In the genomic region with DNA sequence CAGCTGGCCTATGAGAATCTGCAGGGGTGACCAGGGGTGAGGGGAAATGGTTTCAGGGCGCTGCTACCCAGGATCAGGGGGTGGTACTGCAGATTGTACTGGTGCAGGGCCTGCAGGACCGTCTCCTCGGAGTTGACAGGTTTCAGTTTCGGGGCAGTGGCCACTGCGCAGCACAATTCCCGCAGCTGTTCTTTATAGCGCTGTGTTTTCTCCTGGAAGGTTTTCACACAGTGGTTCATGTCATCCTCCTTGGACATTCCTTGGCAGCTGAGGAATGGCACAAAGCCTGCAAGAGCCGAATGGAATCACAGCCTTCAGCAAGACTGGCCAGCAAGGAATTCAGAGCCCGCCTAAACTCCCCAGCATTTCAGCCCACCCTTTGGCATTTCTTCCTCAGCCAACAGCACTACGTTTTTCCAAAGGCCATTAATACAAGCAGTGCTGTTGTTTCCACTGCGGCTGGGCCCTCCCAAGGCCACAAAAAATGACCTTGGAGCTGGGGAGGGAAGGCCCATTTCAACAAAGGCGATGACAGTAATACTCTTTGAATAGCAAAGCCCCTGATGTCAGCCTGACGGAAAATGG, we compare ENCODE assay signal across 14 cellular contexts. TPM values are rescaled to one million over a fixed set of nuclear protein-coding genes. Genes with fewer than 3 reads are reported as not detected.
DNase-seq lines count a peak whose midpoint lies in the region; ATAC-seq and TF ChIP-seq lines count a peak whose summit lies in the region.
"Had no signal": no experiment of that assay in that cellular context is flagged by ENCODE, and none has a peak within 500 bp of the region (broad histone marks: within the 10 kb centered on the region; RNA-seq: fewer than 3 reads in every experiment).

No MANE protein-coding gene starts in this region.

- H3K27me3 ChIP-seq in thoracic aorta (replicated peaks; ENCODE audit: insufficient read depth) = no peaks in the 10 kb centered on the region

- H3K36me3 ChIP-seq in thoracic aorta = no peaks in the 10 kb centered on the region
- H3K36me3 ChIP-seq: esophagus squamous epithelium had no signal

- H3K9me3 ChIP-seq in thoracic aorta = no peaks in the 10 kb centered on the region
- H3K9me3 ChIP-seq: esophagus squamous epithelium had no signal

- ATAC-seq in thoracic aorta (ENCODE audit: insufficient number of reproducible peaks, low FRiP score, low read depth) = no peak
- ATAC-seq in GM19463 (IDR thresholded peaks at IDR 0.05; ENCODE audit: unreplicated experiment) = no peak
- ATAC-seq: natural killer cell treated with Interleukin-12 subunit alpha and Interleukin-12 subunit beta and Interleukin-15 and Interleukin-18, amount 100 ng/mL, for 72 hours; stimulated activated effector memory CD8-positive, alpha-beta T cell treated with anti-CD3 and anti-CD28 coated beads, Interleukin-12 subunit alpha, Interleukin-12 subunit beta, amount 100 ng/mL, for 72 hours had no signal

- peak overlapping the region in 1 of 2 donors; percentile 17 for H3K27ac ChIP-seq in thoracic aorta
- H3K27ac ChIP-seq: esophagus squamous epithelium had no signal

- no peak for TF ChIP-seq CTCF in fibroblast of mammary gland (conservative IDR thresholded peaks at IDR 0.05; ENCODE audit: control insufficient read depth, insufficient read depth, low read depth, low read length)
- TF ChIP-seq CTCF in thoracic aorta (IDR thresholded peaks at IDR 0.05) = no peak

- DNase-seq in RPMI7951 (ENCODE audit: low read depth) = peak; percentile 45
- peak; percentile 15 for DNase-seq in fibroblast of mammary gland (ENCODE audit: low read depth)
- DNase-seq in myocyte (ENCODE audit: low read depth) = peak; percentile 95
- DNase-seq in thoracic aorta (ENCODE audit: low spot score) = no peak
- no peak for DNase-seq in NCI-H1436 treated with DMSO at 0.1 percent for 48 hours (lab: John Stamatoyannopoulos, UW)
- no peak for DNase-seq in NCI-H748 (lab: John Stamatoyannopoulos, UW; ENCODE audit: unreplicated experiment)
- no peak for DNase-seq in NCI-H526 (lab: John Stamatoyannopoulos, UW)
- DNase-seq: activated gamma-delta T cell, esophagus squamous epithelium, KBM-7, NCI-H1930 had no signal

- peaks cover 6 to 8% of the 10 kb centered on the region in 2 donors for H3K4me1 ChIP-seq in thoracic aorta (ENCODE audit: control insufficient read depth in 1 of 2, low read depth in 2 of 2)

- no peak overlapping the region for H3K4me3 ChIP-seq in fibroblast of mammary gland (ENCODE audit: control insufficient read depth, low read depth, low read length)
- H3K4me3 ChIP-seq in thoracic aorta = peak overlapping the region; percentile 67

RNA-seq across cellular contexts. Expression of gene PNLIPRP2, which starts 44.9 kb away (rescaled TPM):
- not detected in 2 replicates for total RNA-seq in RPMI7951 (2014; rRNA removed; shearing (Covaris generic))
- total RNA-seq in myocyte (not detected in 2 replicates), thoracic aorta (1 to 10 TPM in 1 of 2 donors, not detected in 1; 2.3 TPM)
- polyA plus RNA-seq in myocyte (2012) = not detected
- total RNA-seq: esophagus squamous epithelium; natural killer cell treated with Interleukin-12 subunit alpha and Interleukin-12 subunit beta and Interleukin-15 and Interleukin-18, amount 100 ng/mL, for 72 hours had no signal

Comparison
In these comparisons a context has a peak if more than half of its experiments do, and no peak if none do; other contexts are left out.
1. DNase-seq: peak in RPMI7951 (single experiment), fibroblast of mammary gland (single experiment) and myocyte (single experiment); none in thoracic aorta (single experiment), NCI-H1436 treated with DMSO at 0.1 percent for 48 hours (single experiment), NCI-H748 (single experiment) and NCI-H526 (0 of 2).